In the genomic region with DNA sequence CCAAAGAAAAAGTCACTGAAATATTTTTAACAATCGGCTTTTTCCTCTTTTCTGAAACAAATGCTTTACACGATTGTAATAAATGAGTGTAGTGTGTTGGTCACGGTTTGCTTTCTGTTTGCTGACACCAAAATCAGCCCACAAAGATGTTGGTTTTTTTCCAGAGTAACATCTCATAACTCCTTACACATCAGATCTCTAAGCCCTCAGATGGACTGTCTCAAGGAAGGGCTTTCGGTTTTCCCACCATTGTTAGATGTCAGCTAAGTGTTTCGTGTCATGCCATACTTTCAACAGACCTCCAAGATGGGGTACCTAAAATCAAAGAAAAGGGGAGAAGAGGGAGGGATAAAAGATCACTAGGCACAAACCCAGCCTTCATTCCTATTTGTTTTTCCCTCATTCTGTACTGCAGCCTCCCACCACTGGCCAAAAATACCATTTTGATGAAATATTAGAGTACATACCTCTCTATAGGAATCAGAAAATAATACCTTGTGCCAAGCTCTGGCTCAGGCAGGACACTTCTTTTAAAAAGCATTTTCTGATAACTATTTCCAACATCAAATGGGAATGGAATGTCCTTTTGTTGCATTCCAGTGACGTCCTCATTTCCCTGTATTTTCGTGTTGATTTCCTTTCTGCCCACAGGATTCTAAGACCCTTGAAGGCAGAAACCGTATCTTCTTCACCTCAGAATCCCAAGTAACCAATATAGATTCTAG, we compare ENCODE assay signal across 22 cellular contexts.
DNase-seq lines count a peak whose midpoint lies in the region; ATAC-seq and TF ChIP-seq lines count a peak whose summit lies in the region.
"Had no signal": no experiment of that assay in that cellular context is flagged by ENCODE, and none has a peak within 500 bp of the region (broad histone marks: within the 10 kb centered on the region; RNA-seq: fewer than 3 reads in every experiment).

No MANE protein-coding gene starts in this region.

- H3K23ac ChIP-seq in mesendoderm (ENCODE audit: low read length) = no peak overlapping the region

- H3K36me3 Mint-ChIP-seq in endothelial cell (ENCODE audit: low read depth, unreplicated experiment) = no peaks in the 10 kb centered on the region
- H3K36me3 Mint-ChIP-seq in stimulated activated effector memory CD8-positive, alpha-beta T cell treated with anti-CD3 and anti-CD28 coated beads, Interleukin-12 subunit alpha, Interleukin-12 subunit beta, amount 100 ng/mL, for 72 hours = no peaks in the 10 kb centered on the region
- H3K36me3 Mint-ChIP-seq: activated CD4-positive, alpha-beta memory T cell treated with anti-CD3 and anti-CD28 coated beads for 36 hours; stimulated activated naive B cell treated with anti-CD40 and anti-IgM and Interleukin-4, amounts not matched to agents 10 μg/mL and 1 μg/mL and 100 μg/mL, for 72 hours; type B pancreatic cell had no signal

- H3K4me1 ChIP-seq in RWPE2 (ENCODE audit: insufficient read depth, poor library complexity, severe bottlenecking) (peaks cover 7% of the 10 kb centered on the region), mesendoderm (ENCODE audit: control insufficient read depth, low read depth, low read length) (no peaks in the 10 kb centered on the region), Peyer's patch (no peaks in the 10 kb centered on the region)

- H2BK15ac ChIP-seq in mesendoderm (replicated peaks; ENCODE audit: low read depth) = no peak overlapping the region

- H2BK5ac ChIP-seq in mesendoderm (ENCODE audit: low read length) = no peak overlapping the region

- WGBS in mesendoderm (ENCODE audit: extremely low coverage, insufficient coverage, low lambda C conversion rate) = no CpG with 5 or more reads among the region's 8 CpGs

- no peak overlapping the region for H4K5ac ChIP-seq in mesendoderm (ENCODE audit: low read length)

- H3K4me3 Mint-ChIP-seq in endothelial cell (ENCODE audit: unreplicated experiment) = peak overlapping the region; percentile 60
- H3K4me3 Mint-ChIP-seq in stimulated activated effector memory CD8-positive, alpha-beta T cell treated with anti-CD3 and anti-CD28 coated beads, Interleukin-12 subunit alpha, Interleukin-12 subunit beta, amount 100 ng/mL, for 72 hours = no peak overlapping the region
- H3K4me3 Mint-ChIP-seq: activated CD4-positive, alpha-beta memory T cell treated with anti-CD3 and anti-CD28 coated beads for 36 hours; activated T-cell treated with anti-CD3 and anti-CD28 coated beads, Interleukin-2, amount 50 U/mL, for 72 hours; neural crest cell; stimulated activated naive B cell treated with anti-CD40 and anti-IgM and Interleukin-4, amounts not matched to agents 10 μg/mL and 1 μg/mL and 100 μg/mL, for 72 hours; type B pancreatic cell had no signal

- no peak for TF ChIP-seq POLR2A in Peyer's patch (IDR thresholded peaks at IDR 0.05)

- ATAC-seq in RWPE2 (ENCODE audit: low read depth) (peak; percentile 60; the same call in 2 of the 3 replicates), GM21717 (IDR thresholded peaks at IDR 0.05; ENCODE audit: unreplicated experiment) (no peak)
- ATAC-seq in stimulated activated effector memory CD8-positive, alpha-beta T cell treated with anti-CD3 and anti-CD28 coated beads, Interleukin-12 subunit alpha, Interleukin-12 subunit beta, amount 100 ng/mL, for 72 hours = no peak
- ATAC-seq: activated T-cell treated with anti-CD3 and anti-CD28 coated beads, Interleukin-2, amount 50 U/mL, for 72 hours; GM12878; Panc1; stimulated activated naive B cell treated with anti-CD40 and anti-IgM and Interleukin-4, amounts not matched to agents 10 μg/mL and 1 μg/mL and 100 μg/mL, for 72 hours had no signal

- H3K27ac Mint-ChIP-seq in endothelial cell (ENCODE audit: unreplicated experiment) = peak overlapping the region; percentile 73
- H3K27ac Mint-ChIP-seq in stimulated activated effector memory CD8-positive, alpha-beta T cell treated with anti-CD3 and anti-CD28 coated beads, Interleukin-12 subunit alpha, Interleukin-12 subunit beta, amount 100 ng/mL, for 72 hours = no peak overlapping the region
- H3K27ac Mint-ChIP-seq: activated CD4-positive, alpha-beta memory T cell treated with anti-CD3 and anti-CD28 coated beads for 36 hours; activated T-cell treated with anti-CD3 and anti-CD28 coated beads, Interleukin-2, amount 50 U/mL, for 72 hours; stimulated activated naive B cell treated with anti-CD40 and anti-IgM and Interleukin-4, amounts not matched to agents 10 μg/mL and 1 μg/mL and 100 μg/mL, for 72 hours; type B pancreatic cell had no signal

- no peak overlapping the region for H3K9ac ChIP-seq in mesendoderm (ENCODE audit: low read length)

- no peaks in the 10 kb centered on the region for H3K79me1 ChIP-seq in mesendoderm (ENCODE audit: low read length)

- DNase-seq in AG08395 (ENCODE audit: low spot score) (peak; percentile 71), RWPE2 (ENCODE audit: low spot score) (no peak), endothelial cell (ENCODE audit: low spot score) (no peak), mesendoderm (peak; percentile 40), Peyer's patch (no peak), cerebellar nuclear complex (lab: John Stamatoyannopoulos, UW) (no peak)
- no peak for DNase-seq in stimulated activated effector memory CD8-positive, alpha-beta T cell treated with anti-CD3 and anti-CD28 coated beads, Interleukin-12 subunit alpha, Interleukin-12 subunit beta, amount 100 ng/mL, for 72 hours (ENCODE audit: low spot score in 2 of 2)
- DNase-seq: activated CD4-positive, alpha-beta memory T cell treated with anti-CD3 and anti-CD28 coated beads for 36 hours; activated T-cell treated with anti-CD3 and anti-CD28 coated beads, Interleukin-2, amount 50 U/mL, for 72 hours; amniotic stem cell; H7; MM.1S; NCI-H2029 treated with DMSO at 0.1 percent for 48 hours; NCI-H526; stimulated activated naive B cell treated with anti-CD40 and anti-IgM and Interleukin-4, amounts not matched to agents 10 μg/mL and 1 μg/mL and 100 μg/mL, for 72 hours; SW 1271 had no signal

- peaks cover 28% of the 10 kb centered on the region for H3K4me1 Mint-ChIP-seq in endothelial cell (ENCODE audit: unreplicated experiment)
- H3K4me1 Mint-ChIP-seq in stimulated activated effector memory CD8-positive, alpha-beta T cell treated with anti-CD3 and anti-CD28 coated beads, Interleukin-12 subunit alpha, Interleukin-12 subunit beta, amount 100 ng/mL, for 72 hours = no peaks in the 10 kb centered on the region
- H3K4me1 Mint-ChIP-seq: neural crest cell; stimulated activated naive B cell treated with anti-CD40 and anti-IgM and Interleukin-4, amounts not matched to agents 10 μg/mL and 1 μg/mL and 100 μg/mL, for 72 hours had no signal

- H3K9me3 ChIP-seq in RWPE2 (ENCODE audit: severe bottlenecking) = no peaks in the 10 kb centered on the region
- H3K9me3 ChIP-seq in Peyer's patch = no peaks in the 10 kb centered on the region

- no peaks in the 10 kb centered on the region for H3K9me3 Mint-ChIP-seq in endothelial cell (ENCODE audit: unreplicated experiment)
- no peaks in the 10 kb centered on the region for H3K9me3 Mint-ChIP-seq in stimulated activated effector memory CD8-positive, alpha-beta T cell treated with anti-CD3 and anti-CD28 coated beads, Interleukin-12 subunit alpha, Interleukin-12 subunit beta, amount 100 ng/mL, for 72 hours
- H3K9me3 Mint-ChIP-seq: activated CD4-positive, alpha-beta memory T cell treated with anti-CD3 and anti-CD28 coated beads for 36 hours; neural crest cell; stimulated activated naive B cell treated with anti-CD40 and anti-IgM and Interleukin-4, amounts not matched to agents 10 μg/mL and 1 μg/mL and 100 μg/mL, for 72 hours; type B pancreatic cell had no signal

- H2BK120ac ChIP-seq in mesendoderm (ENCODE audit: low read depth, low read length) = no peak overlapping the region

- H3K4ac ChIP-seq in mesendoderm (ENCODE audit: low read depth, low read length) = no peak overlapping the region

- H3K27ac ChIP-seq in RWPE2 (ENCODE audit: poor library complexity, severe bottlenecking) (peak overlapping the region; percentile 55), mesendoderm (ENCODE audit: low read depth, low read length) (no peak overlapping the region), Peyer's patch (no peak overlapping the region)

- H3K4me3 ChIP-seq in RWPE2 (ENCODE audit: severe bottlenecking) = no peak overlapping the region
- H3K4me3 ChIP-seq in mesendoderm (ENCODE audit: low read length) = no peak overlapping the region
- no peak overlapping the region for H3K4me3 ChIP-seq in Peyer's patch
- H3K4me3 ChIP-seq: GM12878, skin epidermis had no signal

- H4K8ac ChIP-seq in mesendoderm (ENCODE audit: low read depth, low read length) = no peak overlapping the region

- no peaks in the 10 kb centered on the region for H3K27me3 Mint-ChIP-seq in endothelial cell (ENCODE audit: unreplicated experiment)

- H3K56ac ChIP-seq in mesendoderm (ENCODE audit: low read length) = no peak overlapping the region

- TF ChIP-seq CTCF in RWPE2 (IDR thresholded peaks at IDR 0.05; ENCODE audit: poor library complexity, severe bottlenecking) (no peak), endothelial cell (IDR thresholded peaks at IDR 0.05; ENCODE audit: unreplicated experiment) (no peak), Peyer's patch (IDR thresholded peaks at IDR 0.05) (no peak)

- H3K36me3 ChIP-seq in RWPE2 (ENCODE audit: low read depth) (no peaks in the 10 kb centered on the region), mesendoderm (ENCODE audit: control insufficient read depth, insufficient read depth, low read length) (no peaks in the 10 kb centered on the region), Peyer's patch (no peaks in the 10 kb centered on the region)

- no peak overlapping the region for H2AK5ac ChIP-seq in mesendoderm (ENCODE audit: low read length)

- H3K27me3 ChIP-seq in RWPE2 (ENCODE audit: insufficient read depth, poor library complexity, severe bottlenecking) (no peaks in the 10 kb centered on the region), mesendoderm (ENCODE audit: insufficient read depth, low read length, poor library complexity) (no peaks in the 10 kb centered on the region), Peyer's patch (no peaks in the 10 kb centered on the region)

- H3K4me2 ChIP-seq in mesendoderm (ENCODE audit: low read length) = no peak overlapping the region

- no peak overlapping the region for H3K18ac ChIP-seq in mesendoderm (ENCODE audit: low read length)

- no peaks in the 10 kb centered on the region for H3K79me2 ChIP-seq in mesendoderm (ENCODE audit: control insufficient read depth, insufficient read depth, low read length)

Comparison
In these comparisons a context has a peak if more than half of its experiments do, and no peak if none do; other contexts are left out.
1. DNase-seq: peak in AG08395 (single experiment) and mesendoderm (single experiment); none in RWPE2 (single experiment), endothelial cell (single experiment), stimulated activated effector memory CD8-positive, alpha-beta T cell treated with anti-CD3 and anti-CD28 coated beads, Interleukin-12 subunit alpha, Interleukin-12 subunit beta, amount 100 ng/mL, for 72 hours (0 of 2), Peyer's patch (0 of 3) and cerebellar nuclear complex (0 of 2).